13 cellular contexts compared by ENCODE assay signal in genomic region chr2:97951155-97951670, GRCh38. TPM values are rescaled to one million over a fixed set of nuclear protein-coding genes. Genes with fewer than 3 reads are reported as not detected.
A peak's percentile ranks its signal among the peaks of the same experiment; 100 is the strongest.
DNase-seq lines count a peak whose midpoint lies in the region; ATAC-seq and TF ChIP-seq lines count a peak whose summit lies in the region.
"Had no signal": no experiment of that assay in that cellular context is flagged by ENCODE, and none has a peak within 500 bp of the region (broad histone marks: within the 10 kb centered on the region; RNA-seq: fewer than 3 reads in every experiment).

No MANE protein-coding gene starts in this region.

- H3K27ac ChIP-seq in WERI-Rb-1 = no peak overlapping the region
- H3K27ac ChIP-seq: 22Rv1, ovary, tibial nerve had no signal

- DNase-seq in activated CD4-positive, CD25-positive, alpha-beta regulatory T cell treated with anti-CD3 and anti-CD28 coated beads, Interleukin-2, amount 50 U/mL, for 72 hours = no peak
- DNase-seq in HT1080 (ENCODE audit: low read depth) (peak; percentile 5), choroid plexus epithelial cell (ENCODE audit: low read depth) (peak; percentile 11), renal cortical epithelial cell (ENCODE audit: low read depth) (peak; percentile 26), omental fat pad (ENCODE audit: low spot score) (no peak), ecto neural progenitor cell (ENCODE audit: low spot score) (no peak), WERI-Rb-1 (no peak)
- DNase-seq: immature natural killer cell, MM.1S, ovary had no signal

- no peaks in the 10 kb centered on the region for H3K9me3 ChIP-seq in WERI-Rb-1 (ENCODE audit: severe bottlenecking)
- H3K9me3 ChIP-seq: ovary, tibial nerve had no signal

- no peaks in the 10 kb centered on the region for H3K36me3 ChIP-seq in WERI-Rb-1
- H3K36me3 ChIP-seq: ovary, tibial nerve had no signal

- H3K27me3 ChIP-seq in WERI-Rb-1 (ENCODE audit: insufficient read depth, low read depth, severe bottlenecking) = no peaks in the 10 kb centered on the region
- H3K27me3 ChIP-seq: ovary, tibial nerve had no signal

- TF ChIP-seq CTCF in choroid plexus epithelial cell (conservative IDR thresholded peaks at IDR 0.05; ENCODE audit: low read depth, low read length) (no peak), omental fat pad (IDR thresholded peaks at IDR 0.05) (no peak), WERI-Rb-1 (IDR thresholded peaks at IDR 0.05; ENCODE audit: low read depth, low read length) (no peak)

- H3K4me3 ChIP-seq in choroid plexus epithelial cell (ENCODE audit: low read depth, low read length) = no peak overlapping the region
- H3K4me3 ChIP-seq in WERI-Rb-1 (ENCODE audit: low read depth, low read length) = no peak overlapping the region
- H3K4me3 ChIP-seq: ovary, tibial nerve had no signal

- ATAC-seq in activated CD4-positive, CD25-positive, alpha-beta regulatory T cell treated with anti-CD3 and anti-CD28 coated beads, Interleukin-2, amount 50 U/mL, for 24 hours = peak; percentile 56 to 62
- no peak for ATAC-seq in omental fat pad (ENCODE audit: low FRiP score)

RNA-seq across cellular contexts. Expression of gene TMEM131, which starts 44.5 kb away (rescaled TPM):
- 8.9 and 9.7 TPM in 2 replicates for total RNA-seq in HT1080 (2014; rRNA removed; shearing (Covaris generic))
- polyA plus RNA-seq in HT1080 (2015; cell fraction: cytosol; rRNA removed) = 12.8 and 20.3 TPM in 2 replicates
- polyA plus RNA-seq in HT1080 (2015; cell fraction: nucleus; rRNA removed) = 65.9 and 76.1 TPM in 2 replicates
- 11.1 and 46.9 TPM in 2 replicates for total RNA-seq in renal cortical epithelial cell
- 10 to 100 TPM; 24.1 to 44.6 (median 34.4) TPM for total RNA-seq in omental fat pad

Comparison
In these comparisons a context has a peak if more than half of its experiments do, and no peak if none do; other contexts are left out.
1. DNase-seq: peak in HT1080 (single experiment), choroid plexus epithelial cell (single experiment) and renal cortical epithelial cell (single experiment); none in activated CD4-positive, CD25-positive, alpha-beta regulatory T cell treated with anti-CD3 and anti-CD28 coated beads, Interleukin-2, amount 50 U/mL, for 72 hours (single experiment), omental fat pad (single experiment), ecto neural progenitor cell (single experiment) and WERI-Rb-1 (single experiment).